In the genomic region with DNA sequence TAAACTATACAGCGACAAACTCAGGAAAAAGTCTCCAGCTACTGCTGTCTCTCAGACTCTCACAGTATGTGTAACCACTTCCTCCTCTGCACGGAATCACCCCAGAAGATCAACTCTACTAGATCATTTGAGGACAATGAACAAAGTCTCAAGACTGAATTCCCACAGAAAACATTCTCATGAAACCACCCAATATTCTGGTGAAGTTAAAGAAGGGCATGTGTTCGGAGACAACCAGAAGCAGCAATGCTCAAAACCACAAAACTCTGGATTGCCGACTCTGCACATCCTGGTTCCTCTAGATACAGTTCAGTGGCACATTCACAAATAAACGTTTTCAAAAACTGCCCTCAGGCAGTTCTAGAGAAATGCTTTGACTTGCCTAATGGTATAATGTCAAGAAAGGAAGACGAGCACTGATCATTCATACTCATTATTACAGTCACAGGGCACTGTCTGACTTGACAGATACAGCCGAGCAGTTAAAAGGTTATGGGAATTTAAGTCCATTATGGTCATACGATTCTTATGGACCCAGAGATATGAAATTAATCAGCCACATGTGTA, we compare ENCODE assay signal across 8 cellular contexts.
DNase-seq lines count a peak whose midpoint lies in the region; ATAC-seq lines count a peak whose summit lies in the region.

No MANE protein-coding gene starts in this region.

- DNase-seq in EL (peak; percentile 77), HT-29 (ENCODE audit: low spot score) (peak; percentile 45), UCSD-AML1 (lab: John Stamatoyannopoulos, UW; ENCODE audit: unreplicated experiment) (peak; percentile 25), fibroblast of gingiva (ENCODE audit: low read depth) (peak; percentile 72), cortex of kidney (lab: John Stamatoyannopoulos, UW) (no peak), retina (no peak)
- DNase-seq in stimulated activated naive CD4-positive, alpha-beta T cell (lab: John Stamatoyannopoulos, UW), result peak; percentile 9 to 90 (median 68)

- peak; percentile 97 for ATAC-seq in GM21447 (IDR thresholded peaks at IDR 0.05; ENCODE audit: unreplicated experiment)

Comparison
In these comparisons a context has a peak if more than half of its experiments do, and no peak if none do; other contexts are left out.
1. DNase-seq: peak in EL (single experiment), HT-29 (single experiment), UCSD-AML1 (single experiment), fibroblast of gingiva (single experiment) and stimulated activated naive CD4-positive, alpha-beta T cell (6 of 6); none in cortex of kidney (single experiment) and retina (single experiment).